1 cellular context compared by ENCODE assay signal in the genomic region with DNA sequence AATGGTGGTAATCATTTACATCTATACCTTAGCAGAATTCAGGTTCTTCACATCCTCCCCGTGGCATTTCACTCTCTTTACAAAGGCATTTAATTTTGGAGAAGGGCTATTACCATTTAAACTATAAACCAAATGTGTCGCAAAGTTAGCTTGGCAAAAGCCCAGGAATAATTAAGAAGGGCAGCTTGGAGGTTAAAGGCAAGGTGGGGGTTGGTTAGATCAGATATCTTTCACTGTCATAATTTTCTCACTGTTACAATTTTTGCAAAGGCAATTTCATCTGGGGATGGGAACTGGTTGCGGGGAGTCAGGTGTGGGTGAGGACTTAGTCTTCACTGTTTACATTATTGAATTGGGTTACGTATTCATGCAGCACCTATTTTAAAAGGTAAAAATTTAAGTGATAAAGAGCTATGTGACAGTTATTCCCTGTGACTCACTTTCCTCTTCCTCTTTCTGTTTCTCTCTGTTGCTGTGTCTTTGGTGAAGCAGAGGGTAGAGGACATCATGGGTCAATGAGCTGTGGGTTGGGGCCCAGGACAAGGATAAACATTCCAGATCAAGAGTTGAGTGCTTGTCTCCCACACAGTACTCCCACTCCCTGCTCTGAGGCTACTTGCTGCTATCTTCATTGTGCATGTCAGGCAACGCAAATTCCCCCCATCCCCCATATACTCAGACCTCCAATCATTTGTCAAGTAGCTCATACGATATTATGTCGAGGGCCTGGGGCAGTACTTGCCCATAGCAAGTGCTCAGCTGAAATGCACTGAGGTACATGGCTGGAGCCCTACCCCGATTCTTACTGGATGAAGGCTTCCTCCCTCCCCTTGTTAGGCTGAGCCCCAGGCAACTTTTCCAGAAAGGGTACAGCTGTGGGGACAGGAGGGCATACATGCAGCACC.
TF ChIP-seq lines count a peak whose summit lies in the region.

No MANE protein-coding gene starts in this region.

TF ChIP-seq in HepG2, 621 proteins besides CTCF, POLR2A, EP300 and RAD21 (continued from another document):
- TF ChIP-seq PREB (CRISPR knock-in tag; IDR thresholded peaks at IDR 0.05), result no peak
- no peak for TF ChIP-seq BCL6 (CRISPR knock-in tag; IDR thresholded peaks at IDR 0.05)
- TF ChIP-seq, protein P1, sequence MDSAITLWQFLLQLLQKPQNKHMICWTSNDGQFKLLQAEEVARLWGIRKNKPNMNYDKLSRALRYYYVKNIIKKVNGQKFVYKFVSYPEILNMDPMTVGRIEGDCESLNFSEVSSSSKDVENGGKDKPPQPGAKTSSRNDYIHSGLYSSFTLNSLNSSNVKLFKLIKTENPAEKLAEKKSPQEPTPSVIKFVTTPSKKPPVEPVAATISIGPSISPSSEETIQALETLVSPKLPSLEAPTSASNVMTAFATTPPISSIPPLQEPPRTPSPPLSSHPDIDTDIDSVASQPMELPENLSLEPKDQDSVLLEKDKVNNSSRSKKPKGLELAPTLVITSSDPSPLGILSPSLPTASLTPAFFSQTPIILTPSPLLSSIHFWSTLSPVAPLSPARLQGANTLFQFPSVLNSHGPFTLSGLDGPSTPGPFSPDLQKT (CRISPR knock-in tag; IDR thresholded peaks at IDR 0.05; ENCODE audit: borderline replicate concordance), result no peak
- TF ChIP-seq GABPA (IDR thresholded peaks at IDR 0.05; ENCODE audit: low read depth, low read length), result no peak
- no peak for TF ChIP-seq GABPA (CRISPR knock-in tag; IDR thresholded peaks at IDR 0.05; ENCODE audit: low read depth)
- TF ChIP-seq ZSCAN20 (CRISPR knock-in tag; IDR thresholded peaks at IDR 0.05; ENCODE audit: borderline replicate concordance), result no peak
- no peak for TF ChIP-seq SIX1 (CRISPR knock-in tag; IDR thresholded peaks at IDR 0.05; ENCODE audit: borderline replicate concordance)
- TF ChIP-seq NFYC (CRISPR knock-in tag; IDR thresholded peaks at IDR 0.05), result no peak
- no peak for TF ChIP-seq KAT7 (CRISPR knock-in tag; IDR thresholded peaks at IDR 0.05; ENCODE audit: borderline replicate concordance)
- TF ChIP-seq, protein P2, sequence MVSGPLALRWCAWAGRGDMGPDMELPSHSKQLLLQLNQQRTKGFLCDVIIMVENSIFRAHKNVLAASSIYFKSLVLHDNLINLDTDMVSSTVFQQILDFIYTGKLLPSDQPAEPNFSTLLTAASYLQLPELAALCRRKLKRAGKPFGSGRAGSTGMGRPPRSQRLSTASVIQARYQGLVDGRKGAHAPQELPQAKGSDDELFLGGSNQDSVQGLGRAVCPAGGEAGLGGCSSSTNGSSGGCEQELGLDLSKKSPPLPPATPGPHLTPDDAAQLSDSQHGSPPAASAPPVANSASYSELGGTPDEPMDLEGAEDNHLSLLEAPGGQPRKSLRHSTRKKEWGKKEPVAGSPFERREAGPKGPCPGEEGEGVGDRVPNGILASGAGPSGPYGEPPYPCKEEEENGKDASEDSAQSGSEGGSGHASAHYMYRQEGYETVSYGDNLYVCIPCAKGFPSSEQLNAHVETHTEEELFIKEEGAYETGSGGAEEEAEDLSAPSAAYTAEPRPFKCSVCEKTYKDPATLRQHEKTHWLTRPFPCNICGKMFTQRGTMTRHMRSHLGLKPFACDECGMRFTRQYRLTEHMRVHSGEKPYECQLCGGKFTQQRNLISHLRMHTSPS (CRISPR knock-in tag; IDR thresholded peaks at IDR 0.05; ENCODE audit: low read depth), result no peak
- TF ChIP-seq ZIK1 (CRISPR knock-in tag; IDR thresholded peaks at IDR 0.05; ENCODE audit: borderline replicate concordance, low read depth), result no peak
- TF ChIP-seq IRF1 (CRISPR knock-in tag; IDR thresholded peaks at IDR 0.05; ENCODE audit: low read depth), result no peak
- no peak for TF ChIP-seq ARNTL (CRISPR knock-in tag; IDR thresholded peaks at IDR 0.05)
- no peak for TF ChIP-seq ADNP (CRISPR knock-in tag; IDR thresholded peaks at IDR 0.05)
